In the genomic region with DNA sequence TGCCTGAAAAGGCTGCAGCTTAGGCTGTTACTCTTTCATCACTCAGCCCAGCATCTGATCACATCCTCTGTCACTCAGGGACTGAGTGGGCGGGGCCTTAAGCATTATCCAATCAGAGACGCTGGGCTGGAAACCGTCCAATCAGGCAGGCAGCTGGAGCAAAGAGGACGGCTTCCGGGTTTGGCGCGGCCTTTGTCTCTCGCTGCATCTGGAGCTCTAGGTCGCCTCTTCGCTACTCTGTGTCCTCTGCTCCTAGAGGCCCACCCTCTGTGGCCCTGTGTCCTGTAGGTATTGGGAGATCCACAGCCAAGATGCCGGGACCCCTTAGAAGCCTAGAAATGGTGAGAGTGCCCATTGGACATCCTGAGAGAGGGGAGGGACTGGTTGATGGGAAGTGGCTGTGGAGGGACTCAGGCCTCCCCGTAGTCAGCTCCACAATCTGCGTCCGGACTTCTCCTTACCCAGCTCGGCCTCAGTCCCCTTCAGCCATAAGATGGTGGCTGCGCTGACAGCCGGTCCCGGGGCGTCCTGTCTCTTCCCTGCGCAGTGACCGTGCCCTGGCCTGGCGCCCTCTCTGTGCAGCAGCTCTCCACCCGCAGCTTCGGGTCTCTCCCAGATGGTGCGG, we compare ENCODE assay signal across 9 cellular contexts. TPM values are rescaled to one million over a fixed set of nuclear protein-coding genes. Genes with fewer than 3 reads are reported as not detected.
A peak's percentile ranks its signal among the peaks of the same experiment; 100 is the strongest.
DNase-seq lines count a peak whose midpoint lies in the region; ATAC-seq and TF ChIP-seq lines count a peak whose summit lies in the region.
"Had no signal": no experiment of that assay in that cellular context is flagged by ENCODE, and none has a peak within 500 bp of the region (broad histone marks: within the 10 kb centered on the region; RNA-seq: fewer than 3 reads in every experiment).

A gene (plus strand): TSS at position 195 of the 625 bp plus-strand sequence. CDS start 117 bp downstream, at position 312.

- H3K14ac ChIP-seq in trophoblast cell (ENCODE audit: low read length) = peak within 1 kb of the TSS; percentile 52

- ATAC-seq in HG03378 (IDR thresholded peaks at IDR 0.05; ENCODE audit: unreplicated experiment) (peak; percentile 96), left cardiac atrium (peak; percentile 98 to 99)
- ATAC-seq: A549 had no signal

- H2AFZ ChIP-seq in trophoblast cell (ENCODE audit: insufficient read depth, low read length, poor library complexity) = peak within 1 kb of the TSS; percentile 42

- H3K23ac ChIP-seq in trophoblast cell (ENCODE audit: low read length) = no peak within 1 kb of the TSS

- DNase-seq in NCI-H524 (lab: John Stamatoyannopoulos, UW) = peak; percentile 67 to 75
- no peak for DNase-seq in NCI-H524 treated with DMSO at 0.1 percent for 48 hours (lab: John Stamatoyannopoulos, UW)
- DNase-seq in SK-N-MC (ENCODE audit: low read depth, low spot score) = peak; percentile 24
- DNase-seq in adipocyte (ENCODE audit: low read depth) = peak; percentile 99
- peak; percentile 99 for DNase-seq in left cardiac atrium
- peak; percentile 99 for DNase-seq in trophoblast cell
- peak; percentile 98 to 99 for DNase-seq in tibial artery

- H4K91ac ChIP-seq in trophoblast cell (ENCODE audit: low read depth, low read length) = peak within 1 kb of the TSS; percentile 62

- TF ChIP-seq CTCF in tibial artery (IDR thresholded peaks at IDR 0.05) = no peak

- H3K4me1 ChIP-seq in adipocyte (ENCODE audit: control insufficient read depth, insufficient read depth, low read length) (no peaks in the 10 kb centered on the region), trophoblast cell (ENCODE audit: control insufficient read depth in 1 of 2, insufficient read depth in 2 of 2, low read length in 2 of 2) (peaks cover 0 to 11% of the 10 kb centered on the region in 2 experiments), tibial artery (peaks cover 0 to 12% (median 9%) of the 10 kb centered on the region in 4 donors)
- H3K4me1 ChIP-seq: A549 had no signal

- intact Hi-C loops in left cardiac atrium (cut with DNase I) (no loop called here), tibial artery (cut with DNase I; ENCODE audit: low total_unique reads) (loop anchor here (5.0 kb wide), 2 partner anchors 130 to 435 kb away; a partner anchor contains a TSS)

- peak within 1 kb of the TSS; percentile 92 for H3K4ac ChIP-seq in trophoblast cell (ENCODE audit: low read depth, low read length)

- WGBS in trophoblast cell (ENCODE audit: extremely low coverage, insufficient coverage, insufficient read length) = no CpG with 5 or more reads among the region's 25 CpGs

- H3K27me3 ChIP-seq in adipocyte (replicated peaks; ENCODE audit: control insufficient read depth, insufficient read depth, low read length) (no peaks in the 10 kb centered on the region), trophoblast cell (ENCODE audit: insufficient read depth, low read length) (no peaks in the 10 kb centered on the region), tibial artery (no peaks in the 10 kb centered on the region)

- H3K9ac ChIP-seq in SK-N-MC (ENCODE audit: insufficient read length) (peak within 1 kb of the TSS; percentile 55), adipocyte (ENCODE audit: low read length) (peak within 1 kb of the TSS; percentile 86), trophoblast cell (ENCODE audit: low read length) (peak within 1 kb of the TSS; percentile 69)

- H3K36me3 ChIP-seq in SK-N-MC (ENCODE audit: insufficient read depth, low read length) = no peaks in the 10 kb centered on the region
- peaks cover 17% of the 10 kb centered on the region for H3K36me3 ChIP-seq in adipocyte (ENCODE audit: control insufficient read depth, insufficient read depth, low read length, severe bottlenecking)
- peaks cover 11 to 13% of the 10 kb centered on the region in 2 experiments for H3K36me3 ChIP-seq in trophoblast cell (ENCODE audit: control insufficient read depth in 1 of 2, insufficient read depth in 2 of 2, low read length in 2 of 2)
- H3K36me3 ChIP-seq in tibial artery = peaks cover 0 to 13% (median 12%) of the 10 kb centered on the region in 3 donors

- H4K12ac ChIP-seq in trophoblast cell (ENCODE audit: low read depth, low read length) = peak within 1 kb of the TSS; percentile 61

- no peak within 1 kb of the TSS for H2BK12ac ChIP-seq in trophoblast cell (ENCODE audit: low read length)

- peak within 1 kb of the TSS; percentile 17 for H2BK120ac ChIP-seq in trophoblast cell (ENCODE audit: insufficient read depth, low read length, poor library complexity)

- H3K18ac ChIP-seq in trophoblast cell (ENCODE audit: low read length) = peak within 1 kb of the TSS; percentile 66

- no peaks in the 10 kb centered on the region for H3K9me3 ChIP-seq in SK-N-MC (ENCODE audit: low read depth, low read length)
- H3K9me3 ChIP-seq in adipocyte (ENCODE audit: control insufficient read depth, low read length) = no peaks in the 10 kb centered on the region
- no peaks in the 10 kb centered on the region for H3K9me3 ChIP-seq in trophoblast cell (ENCODE audit: insufficient read depth, low read depth, low read length)
- H3K9me3 ChIP-seq in tibial artery = no peaks in the 10 kb centered on the region
- H3K9me3 ChIP-seq: A549 had no signal

- peak within 1 kb of the TSS; percentile 6 for H2AK5ac ChIP-seq in trophoblast cell (ENCODE audit: low read length)

- peaks cover 16% of the 10 kb centered on the region for H3K79me2 ChIP-seq in trophoblast cell (ENCODE audit: control insufficient read depth, insufficient read depth, low read length, poor library complexity)

- peak within 1 kb of the TSS; percentile 75 for H3K4me3 ChIP-seq in SK-N-MC
- peak within 1 kb of the TSS; percentile 94 for H3K4me3 ChIP-seq in adipocyte (ENCODE audit: low read length)
- peak within 1 kb of the TSS; percentile 85 for H3K4me3 ChIP-seq in trophoblast cell (ENCODE audit: low read depth, low read length)
- peak within 1 kb of the TSS; percentile 71 to 86 for H3K4me3 ChIP-seq in tibial artery
- H3K4me3 ChIP-seq: A549 had no signal

- H3K27ac ChIP-seq in SK-N-MC = no peak within 1 kb of the TSS
- peak within 1 kb of the TSS; percentile 71 for H3K27ac ChIP-seq in trophoblast cell (ENCODE audit: low read depth, low read length)
- H3K27ac ChIP-seq in tibial artery = peak within 1 kb of the TSS; percentile 74 to 79
- H3K27ac ChIP-seq: A549 had no signal

- peak within 1 kb of the TSS; percentile 69 for H2BK5ac ChIP-seq in trophoblast cell (ENCODE audit: low read depth, low read length, poor library complexity)

- peak within 1 kb of the TSS; percentile 56 for H3K4me2 ChIP-seq in trophoblast cell (ENCODE audit: low read length)
- H3K4me2 ChIP-seq: A549 had no signal

- H4K8ac ChIP-seq in trophoblast cell (ENCODE audit: low read depth, low read length) = peak within 1 kb of the TSS; percentile 81

- peaks cover 5% of the 10 kb centered on the region for H3K79me1 ChIP-seq in trophoblast cell (ENCODE audit: low read length)

RNA-seq across cellular contexts. Expression of the gene that starts here (rescaled TPM):
- 1 to 10 TPM; 3.0 to 3.2 TPM for total RNA-seq in left cardiac atrium
- polyA plus RNA-seq in trophoblast cell (2013) = 12.0 and 12.1 TPM in 2 replicates
